In genomic region chr20:64261138-64261537, GRCh38 we compare ENCODE assay signal across 13 cellular contexts. TPM values are rescaled to one million over a fixed set of nuclear protein-coding genes. Genes with fewer than 3 reads are reported as not detected.
DNase-seq lines count a peak whose midpoint lies in the region; ATAC-seq and TF ChIP-seq lines count a peak whose summit lies in the region.
"Had no signal": no experiment of that assay in that cellular context is flagged by ENCODE, and none has a peak within 500 bp of the region (broad histone marks: within the 10 kb centered on the region; RNA-seq: fewer than 3 reads in every experiment).

No MANE protein-coding gene starts in this region.

- no peak for TF ChIP-seq CTCF in CD8-positive, alpha-beta T cell (IDR thresholded peaks at IDR 0.05)
- TF ChIP-seq CTCF in psoas muscle (IDR thresholded peaks at IDR 0.05) (no peak), MCF 10A (IDR thresholded peaks at IDR 0.05; ENCODE audit: unreplicated experiment) (no peak), glutamatergic neuron (IDR thresholded peaks at IDR 0.05; ENCODE audit: partially characterized antibody, unreplicated experiment) (no peak)

- peak overlapping the region; percentile 66 for H3K27ac Mint-ChIP-seq in CD8-positive, alpha-beta T cell
- H3K27ac Mint-ChIP-seq in T-cell (peak overlapping the region; percentile 74 to 84), MCF 10A (ENCODE audit: low read depth, unreplicated experiment) (no peak overlapping the region), glutamatergic neuron (ENCODE audit: unreplicated experiment) (no peak overlapping the region)
- H3K27ac Mint-ChIP-seq: neural progenitor cell had no signal

- no peak for DNase-seq in CD8-positive, alpha-beta T cell
- DNase-seq in T-cell, result peak in 4 of 34 experiments; percentile 11 to 22 (median 18)
- peak; percentile 35 for DNase-seq in foreskin melanocyte
- DNase-seq in psoas muscle, result no peak
- DNase-seq in Ammon's horn (ENCODE audit: low spot score), result no peak
- DNase-seq in MCF 10A (ENCODE audit: unreplicated experiment), result no peak
- DNase-seq in DMS79 (lab: John Stamatoyannopoulos, UW), result no peak
- DNase-seq in glutamatergic neuron, result no peak
- DNase-seq: activated CD4-positive, alpha-beta T cell treated with anti-CD3 and anti-CD28 coated beads, Interleukin-2, amount 50 U/mL, for 48 hours; effector memory CD4-positive, alpha-beta T cell; NCI-H510A treated with DMSO at 0.1 percent for 48 hours had no signal

- H3K36me3 ChIP-seq in CD8-positive, alpha-beta T cell (ENCODE audit: insufficient read depth, low read length), result peaks cover 5% of the 10 kb centered on the region
- peaks cover 0 to 11% of the 10 kb centered on the region in 2 donors for H3K36me3 ChIP-seq in psoas muscle (ENCODE audit: insufficient read depth in 1 of 2, low read depth in 1 of 2)
- H3K36me3 ChIP-seq: neural progenitor cell had no signal

- no peak for ATAC-seq in CD8-positive, alpha-beta T cell
- peak; percentile 57 to 78 (median 61) for ATAC-seq in T-cell (replicated peaks in 1 of 4)
- peak in 3 of 4 donors; percentile 47 to 61 (median 58) for ATAC-seq in psoas muscle

- peaks cover 89% of the 10 kb centered on the region for H3K4me1 Mint-ChIP-seq in CD8-positive, alpha-beta T cell (ENCODE audit: low read depth)
- H3K4me1 Mint-ChIP-seq in T-cell (peaks cover 84 to 93% (median 90%) of the 10 kb centered on the region in 3 donors), MCF 10A (ENCODE audit: insufficient read depth, unreplicated experiment) (peaks cover 16% of the 10 kb centered on the region), glutamatergic neuron (ENCODE audit: low read depth, unreplicated experiment) (peaks cover 16% of the 10 kb centered on the region)

- H3K27me3 ChIP-seq in CD8-positive, alpha-beta T cell (ENCODE audit: insufficient read depth, low read length), result no peaks in the 10 kb centered on the region
- H3K27me3 ChIP-seq in psoas muscle (ENCODE audit: insufficient read depth in 3 of 3, low read length in 2 of 3), result no peaks in the 10 kb centered on the region
- H3K27me3 ChIP-seq: neural progenitor cell had no signal

- H3K36me3 Mint-ChIP-seq in CD8-positive, alpha-beta T cell, result peaks cover 66% of the 10 kb centered on the region
- H3K36me3 Mint-ChIP-seq in T-cell (peaks cover 48% of the 10 kb centered on the region), MCF 10A (ENCODE audit: insufficient read depth, unreplicated experiment) (peaks cover 49% of the 10 kb centered on the region), glutamatergic neuron (ENCODE audit: unreplicated experiment) (no peaks in the 10 kb centered on the region)

- no peaks in the 10 kb centered on the region for H3K27me3 Mint-ChIP-seq in CD8-positive, alpha-beta T cell (ENCODE audit: low read depth)
- H3K27me3 Mint-ChIP-seq in T-cell (no peaks in the 10 kb centered on the region), MCF 10A (ENCODE audit: insufficient read depth, unreplicated experiment) (no peaks in the 10 kb centered on the region), glutamatergic neuron (ENCODE audit: unreplicated experiment) (peaks cover 3% of the 10 kb centered on the region)

- no peaks in the 10 kb centered on the region for H3K9me3 ChIP-seq in CD8-positive, alpha-beta T cell (ENCODE audit: low read length)
- H3K9me3 ChIP-seq in psoas muscle, result no peaks in the 10 kb centered on the region

- H3K9me3 Mint-ChIP-seq in CD8-positive, alpha-beta T cell, result no peaks in the 10 kb centered on the region
- H3K9me3 Mint-ChIP-seq in T-cell, result no peaks in the 10 kb centered on the region
- H3K9me3 Mint-ChIP-seq in MCF 10A (ENCODE audit: unreplicated experiment), result no peaks in the 10 kb centered on the region
- H3K9me3 Mint-ChIP-seq in glutamatergic neuron (ENCODE audit: unreplicated experiment), result peaks cover 6% of the 10 kb centered on the region
- H3K9me3 Mint-ChIP-seq: neural progenitor cell had no signal

- H3K4me3 Mint-ChIP-seq in CD8-positive, alpha-beta T cell, result peak overlapping the region; percentile 20
- H3K4me3 Mint-ChIP-seq in T-cell (peak overlapping the region; percentile 62 to 96 (median 62)), MCF 10A (ENCODE audit: unreplicated experiment) (no peak overlapping the region), glutamatergic neuron (ENCODE audit: unreplicated experiment) (no peak overlapping the region)
- H3K4me3 Mint-ChIP-seq: neural progenitor cell had no signal

- peaks cover 64% of the 10 kb centered on the region for H3K4me1 ChIP-seq in CD8-positive, alpha-beta T cell (ENCODE audit: insufficient read depth, low read length)
- H3K4me1 ChIP-seq in psoas muscle, result peaks cover 84% of the 10 kb centered on the region

- intact Hi-C loops in CD8-positive, alpha-beta T cell (cut with DNase I, micrococcal nuclease), result no loop called here
- intact Hi-C loops in psoas muscle (cut with DNase I) (no loop called here), MCF 10A (cut with micrococcal nuclease) (no loop called here)

- BruUV-seq in MCF 10A (replicated peaks; lab: Mats Ljungman, UMichigan), result no TSS peak

- H3K27ac ChIP-seq in CD8-positive, alpha-beta T cell (ENCODE audit: low read depth, low read length), result peak overlapping the region; percentile 4
- peak overlapping the region; percentile 43 for H3K27ac ChIP-seq in psoas muscle
- H3K27ac ChIP-seq: HL-60, neural progenitor cell had no signal

- POLR2A ChIA-PET in CD8-positive, alpha-beta T cell (lab: Charles Lee), result interaction anchor here (0.6 to 1.0 kb wide), 3 partner anchors 9 to 23 kb away, joined by 3 to 4 read pairs (median 3); no protein-coding TSS in a partner anchor
- POLR2A ChIA-PET in T-cell (lab: Charles Lee), result no interaction called here
- POLR2A ChIA-PET in MCF 10A (lab: Yijun Ruan, JAX), result no interaction called here

- no peak overlapping the region for H3K4me3 ChIP-seq in CD8-positive, alpha-beta T cell (ENCODE audit: low read depth, low read length)
- H3K4me3 ChIP-seq in psoas muscle, result peak overlapping the region; percentile 30
- H3K4me3 ChIP-seq: neural progenitor cell had no signal

- CTCF ChIA-PET in CD8-positive, alpha-beta T cell (lab: Charles Lee), result no interaction called here
- CTCF ChIA-PET in T-cell (lab: Charles Lee) (no interaction called here), MCF 10A (lab: Yijun Ruan, JAX) (interaction anchor here (0.8 kb wide), 1 partner anchor 11 kb away, joined by 3 read pairs; no protein-coding TSS in a partner anchor)

- WGBS in psoas muscle, 3 donors, result 4 to 13% (median 8%) methylated on average over 9 of the region's 9 CpGs

RNA-seq across cellular contexts. Expression of gene PCMTD2, which starts 5.6 kb away (rescaled TPM):
- 10 to 100 TPM; 56.3 to 64.1 TPM for total RNA-seq in CD8-positive, alpha-beta T cell
- total RNA-seq in T-cell (100 to 1,000 TPM in 4 of 5 donors, 10 to 100 TPM in 1; 92.0 to 175 (median 160) TPM), psoas muscle (10 to 100 TPM; 37.7 to 47.3 (median 41.7) TPM), MCF 10A (2022) (39.4 and 45.9 TPM in 2 replicates), glutamatergic neuron (ENCODE audit: unreplicated experiment) (82.4 TPM)
- 10 to 100 TPM; 11.7 to 37.8 (median 17.4) TPM for polyA plus RNA-seq in psoas muscle

Comparison
In these comparisons a context has a peak if more than half of its experiments do, and no peak if none do; other contexts are left out.
1. H3K27ac Mint-ChIP-seq: peak in CD8-positive, alpha-beta T cell (single experiment) and T-cell (2 of 2); none in MCF 10A (single experiment) and glutamatergic neuron (single experiment).
2. H3K4me3 Mint-ChIP-seq: peak in CD8-positive, alpha-beta T cell (single experiment) and T-cell (3 of 3); none in MCF 10A (single experiment) and glutamatergic neuron (single experiment).